9 cellular contexts compared by ENCODE assay signal in the genomic region with DNA sequence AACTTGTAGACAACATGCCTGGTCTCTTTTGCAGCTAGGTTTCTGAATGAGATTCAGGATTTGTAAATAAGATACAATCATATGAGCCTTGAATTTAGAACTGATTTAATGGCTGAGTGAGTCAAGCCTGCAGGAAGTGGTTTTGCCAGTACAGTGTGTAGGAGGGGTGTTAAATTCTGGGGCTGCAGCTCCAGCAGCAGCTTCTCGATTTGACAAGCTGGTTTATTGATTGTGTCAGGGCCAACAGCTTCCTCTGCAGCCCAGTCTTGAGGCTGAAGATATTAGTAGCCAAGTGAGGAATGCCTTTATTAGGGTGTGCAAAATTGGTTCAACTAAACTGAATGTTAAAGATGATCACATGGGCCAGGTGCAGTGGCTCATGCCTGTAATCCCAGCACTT. TPM values are rescaled to one million over a fixed set of nuclear protein-coding genes. Genes with fewer than 3 reads are reported as not detected.
DNase-seq lines count a peak whose midpoint lies in the region; ATAC-seq and TF ChIP-seq lines count a peak whose summit lies in the region.
"Had no signal": no experiment of that assay in that cellular context is flagged by ENCODE, and none has a peak within 500 bp of the region (broad histone marks: within the 10 kb centered on the region; RNA-seq: fewer than 3 reads in every experiment).

No MANE protein-coding gene starts in this region.

- TF ChIP-seq CTCF in gastroesophageal sphincter (IDR thresholded peaks at IDR 0.05), result no peak

- H3K4me2 ChIP-seq in BLaER1, result peak overlapping the region; percentile 68

- H3K36me3 ChIP-seq in BLaER1 (no peaks in the 10 kb centered on the region), gastroesophageal sphincter (no peaks in the 10 kb centered on the region)

- ATAC-seq in gastroesophageal sphincter (no peak), HG02840 (IDR thresholded peaks at IDR 0.05; ENCODE audit: low FRiP score, unreplicated experiment) (no peak), HG03108 (IDR thresholded peaks at IDR 0.05; ENCODE audit: unreplicated experiment) (no peak)

- WGBS in gastroesophageal sphincter (ENCODE audit: low coverage in 1 of 2), 2 donors, result 0% methylated on average over 1 of the region's 1 CpG; no CpG with 5 or more reads in 1 of the 2 donors

- H3K4me3 ChIP-seq in BLaER1 (no peak overlapping the region), gastroesophageal sphincter (no peak overlapping the region)

- H4K20me1 ChIP-seq in BLaER1, result no peaks in the 10 kb centered on the region

- no peak for TF ChIP-seq EP300 in gastroesophageal sphincter (IDR thresholded peaks at IDR 0.05)

- H3K27me3 ChIP-seq in BLaER1, result no peaks in the 10 kb centered on the region
- no peaks in the 10 kb centered on the region for H3K27me3 ChIP-seq in gastroesophageal sphincter

- DNase-seq in NOMO-1 treated with dmso at 0.1 percent for 144 hours (lab: John Stamatoyannopoulos, UW; ENCODE audit: unreplicated experiment), result peak; percentile 70
- peak; percentile 55 for DNase-seq in astrocyte of the hippocampus (ENCODE audit: low read depth, low spot score)
- peak; percentile 79 for DNase-seq in non-pigmented ciliary epithelial cell (ENCODE audit: low read depth)
- DNase-seq in NCI-H345 treated with DMSO at 0.1 percent for 48 hours (lab: John Stamatoyannopoulos, UW; ENCODE audit: unreplicated experiment), result no peak

- TF ChIP-seq POLR2A in gastroesophageal sphincter (IDR thresholded peaks at IDR 0.05), result no peak

- H3K9me3 ChIP-seq in BLaER1 (peaks cover 5% of the 10 kb centered on the region; the same call in 1 of the 2 replicates), gastroesophageal sphincter (no peaks in the 10 kb centered on the region)

- H3K9ac ChIP-seq in BLaER1, result no peak overlapping the region

- H3K4me1 ChIP-seq in BLaER1 (peaks cover 34% of the 10 kb centered on the region), gastroesophageal sphincter (peaks cover 0 to 6% (median 0%) of the 10 kb centered on the region in 3 donors)

- H3K27ac ChIP-seq in BLaER1 (peak overlapping the region; percentile 24; the same call in 1 of the 2 replicates), gastroesophageal sphincter (no peak overlapping the region)

RNA-seq across cellular contexts. Expression of a gene that starts 11.5 kb away (rescaled TPM):
- total RNA-seq in gastroesophageal sphincter, result 10 to 100 TPM in 3 of 4 donors, 1 to 10 TPM in 1; 8.8 to 47.1 (median 23.4) TPM
- total RNA-seq: T-helper 1 cell treated with Interleukin-12 subunit alpha and Interleukin-12 subunit beta and Interleukin-4 antibody, amounts not matched to agents 30 ng/mL and 1 ng/mL, for 36 hours had no signal
